ENCODE assay signal across 8 cellular contexts in the genomic region with DNA sequence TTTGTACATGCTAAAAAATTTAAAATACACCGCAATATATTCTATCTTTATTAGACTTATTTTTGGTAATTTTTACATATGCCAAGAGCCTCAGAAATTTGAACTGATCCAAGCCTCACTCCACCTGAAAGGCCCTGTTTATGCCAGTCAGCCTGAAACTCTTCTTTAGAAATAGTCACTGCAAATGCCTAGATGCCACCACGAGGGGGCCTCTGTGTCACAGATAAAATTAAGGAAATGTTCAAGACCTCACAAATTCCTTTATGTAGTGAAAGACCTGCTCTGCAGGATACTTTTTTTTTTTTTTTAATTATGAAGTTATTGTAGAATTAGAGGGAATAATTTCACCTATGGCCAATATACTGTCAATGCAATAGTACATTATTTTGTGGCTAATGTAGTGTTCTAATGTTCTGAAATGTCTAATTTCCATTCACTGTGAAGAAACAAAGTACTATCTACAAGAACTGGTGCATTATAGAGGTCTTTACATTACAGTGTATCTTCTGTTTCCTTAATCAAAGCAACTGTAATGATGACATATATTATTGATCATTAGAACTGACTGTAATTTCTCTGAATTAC.
DNase-seq lines count a peak whose midpoint lies in the region; ATAC-seq and TF ChIP-seq lines count a peak whose summit lies in the region.

No MANE protein-coding gene starts in this region.

- CTCF ChIA-PET in Calu3 (lab: Charles Lee), result no interaction called here

- no peaks in the 10 kb centered on the region for H3K9me3 Mint-ChIP-seq in Calu3 (ENCODE audit: low read depth, unreplicated experiment)

- H3K9me3 ChIP-seq in T-helper 17 cell (ENCODE audit: control insufficient read depth, low read length, poor library complexity, severe bottlenecking), result no peaks in the 10 kb centered on the region

- DNase-seq in Calu3 (peak; percentile 61), T-helper 17 cell (peak; percentile 34 to 57 (median 48)), anterior cingulate cortex (lab: John Stamatoyannopoulos, UW) (peak in 51 of 58 donors; percentile 5 to 85 (median 51)), hypothalamus (lab: John Stamatoyannopoulos, UW) (peak in 44 of 51 donors; percentile 1 to 83 (median 44)), OCI-M2 (lab: John Stamatoyannopoulos, UW; ENCODE audit: unreplicated experiment) (no peak)
- DNase-seq in stimulated activated CD4-positive, alpha-beta T cell treated with anti-CD3 and anti-CD28 coated beads, Interleukin-15, amount 100 ng/mL, for 1 hour (ENCODE audit: low read depth in 1 of 2, low spot score in 1 of 2), result peak; percentile 55 to 57

- H3K4me1 ChIP-seq in KMS-11 (ENCODE audit: low read depth, poor library complexity, severe bottlenecking), result no peaks in the 10 kb centered on the region

- no peak overlapping the region for H3K27ac Mint-ChIP-seq in Calu3 (ENCODE audit: unreplicated experiment)
- H3K27ac Mint-ChIP-seq in T-helper 17 cell, result peak overlapping the region; percentile 66

- no peak overlapping the region for H3K27ac ChIP-seq in KMS-11

- H3K4me3 Mint-ChIP-seq in Calu3 (ENCODE audit: low read depth, unreplicated experiment) (no peak overlapping the region), T-helper 17 cell (no peak overlapping the region)

- no peaks in the 10 kb centered on the region for H3K79me2 ChIP-seq in KMS-11 (ENCODE audit: insufficient read depth, low read depth)

- no peaks in the 10 kb centered on the region for H3K36me3 ChIP-seq in KMS-11 (ENCODE audit: insufficient read depth)

- H3K9ac ChIP-seq in KMS-11, result no peak overlapping the region

- TF ChIP-seq CTCF in Calu3 (IDR thresholded peaks at IDR 0.05; ENCODE audit: unreplicated experiment), result peak; percentile 63
- TF ChIP-seq CTCF in KMS-11 (conservative IDR thresholded peaks at IDR 0.05; ENCODE audit: low read depth, low read length), result peak; percentile 77

- H3K4me2 ChIP-seq in KMS-11, result no peak overlapping the region

- H4K20me1 ChIP-seq in KMS-11 (ENCODE audit: insufficient read depth), result no peaks in the 10 kb centered on the region

- BruUV-seq in Calu3 (replicated peaks; lab: Mats Ljungman, UMichigan), result no TSS peak

- no peak overlapping the region for H3K4me3 ChIP-seq in KMS-11 (IDR thresholded peaks at IDR 0.05; ENCODE audit: insufficient read depth, low read depth, low read length)

- H3K27me3 Mint-ChIP-seq in Calu3 (ENCODE audit: unreplicated experiment), result no peaks in the 10 kb centered on the region
- peaks cover 11% of the 10 kb centered on the region for H3K27me3 Mint-ChIP-seq in T-helper 17 cell

- intact Hi-C loops in Calu3 (cut with micrococcal nuclease; ENCODE audit: unreplicated experiment), result loop anchor here (1.0 kb wide), 1 partner anchor 48 kb away; no protein-coding TSS in a partner anchor

- no peaks in the 10 kb centered on the region for H3K27me3 ChIP-seq in KMS-11 (ENCODE audit: insufficient read depth, low read depth)

- H2AFZ ChIP-seq in KMS-11 (ENCODE audit: low read depth), result no peak overlapping the region

- H3K36me3 Mint-ChIP-seq in Calu3 (ENCODE audit: insufficient read depth, unreplicated experiment) (no peaks in the 10 kb centered on the region), T-helper 17 cell (ENCODE audit: low read depth) (peaks cover 1% of the 10 kb centered on the region)

- H3K4me1 Mint-ChIP-seq in Calu3 (ENCODE audit: low read depth, unreplicated experiment), result peaks cover 25% of the 10 kb centered on the region
- H3K4me1 Mint-ChIP-seq in T-helper 17 cell, result peaks cover 6% of the 10 kb centered on the region

- peak; percentile 56 for ATAC-seq in GM21529 (IDR thresholded peaks at IDR 0.05; ENCODE audit: unreplicated experiment)
- peak; percentile 77 for ATAC-seq in T-helper 17 cell
